1 cellular context compared by ENCODE assay signal in genomic region chr1:159177273-159177907, GRCh38.
A peak's percentile ranks its signal among the peaks of the same experiment; 100 is the strongest.
TF ChIP-seq lines count a peak whose summit lies in the region.

No MANE protein-coding gene starts in this region.

TF ChIP-seq in IMR-90, 13 proteins besides CTCF, POLR2A, EP300 and RAD21 (continued from another document):
- no peak for TF ChIP-seq ELK1 (IDR thresholded peaks at IDR 0.05; ENCODE audit: borderline replicate concordance, low read depth, low read length)
- TF ChIP-seq MXI1 (IDR thresholded peaks at IDR 0.05; ENCODE audit: borderline replicate concordance, low read depth, low read length): peak; percentile 53
- TF ChIP-seq CEBPB (IDR thresholded peaks at IDR 0.05; ENCODE audit: low read depth, low read length): no peak
